In genomic region chr14:67031920-67032774, GRCh38 we compare ENCODE assay signal across 24 cellular contexts.
"Had no signal": no experiment of that assay in that cellular context is flagged by ENCODE, and none has a peak within 500 bp of the region (broad histone marks: within the 10 kb centered on the region; RNA-seq: fewer than 3 reads in every experiment).

No MANE protein-coding gene starts in this region.

- H3K27me3 ChIP-seq: Peyer's patch had no signal

- H3K4me2 ChIP-seq: KMS-11 had no signal

- H3K27me3 Mint-ChIP-seq: activated naive CD8-positive, alpha-beta T cell treated with anti-CD3 and anti-CD28 coated beads, Interleukin-2, amount 50 U/mL, for 24 hours; brain; central memory CD8-positive, alpha-beta T cell had no signal

- H3K4me1 Mint-ChIP-seq: activated naive CD8-positive, alpha-beta T cell treated with anti-CD3 and anti-CD28 coated beads, Interleukin-2, amount 50 U/mL, for 24 hours; brain; central memory CD8-positive, alpha-beta T cell had no signal

- FAIRE-seq: astrocyte had no signal

- H3K9me3 ChIP-seq: Peyer's patch had no signal

- DNase-seq: activated CD4-positive, alpha-beta T cell treated with anti-CD3 and anti-CD28 coated beads for 48 hours; activated CD4-positive, alpha-beta T cell treated with anti-CD3 and anti-CD28 coated beads, Interleukin-2, amount 50 U/mL, for 4 hours; activated CD4-positive, CD25-positive, alpha-beta regulatory T cell treated with anti-CD3 and anti-CD28 coated beads, Interleukin-2, amount 50 U/mL, for 72 hours; activated CD8-positive, alpha-beta memory T cell treated with anti-CD3 and anti-CD28 coated beads, Interleukin-2, amount 50 U/mL, for 48 hours; activated CD8-positive, alpha-beta T cell treated with anti-CD3 and anti-CD28 coated beads, Interleukin-2, amount 10 ng/mL, durations not matched to agents 7 days and 5 days; activated effector memory CD4-positive, alpha-beta T cell treated with anti-CD3 and anti-CD28 coated beads, Interleukin-2, amount 50 U/mL, for 16 hours; activated naive CD4-positive, alpha-beta T cell treated with Interleukin-2 at 50 U/mL for 16 hours; activated naive CD8-positive, alpha-beta T cell treated with anti-CD3 and anti-CD28 coated beads, Interleukin-2, amount 50 U/mL, for 24 hours; activated T-cell treated with anti-CD3 and anti-CD28 coated beads, Interleukin-2, amount 50 U/mL, for 1 hour; amniotic stem cell; NCI-H1092; NCI-H1417; NCI-H1930; NCI-H526; NCI-H774; NK-92 treated with Interleukin-12 subunit alpha and Interleukin-12 subunit beta, amount 100 ng/mL, for 24 hours; Peyer's patch; SHP77 treated with DMSO at 0.1 percent for 48 hours had no signal

- H3K4me3 Mint-ChIP-seq: activated CD8-positive, alpha-beta T cell treated with anti-CD3 and anti-CD28 coated beads, Interleukin-2, amount 10 ng/mL, durations not matched to agents 7 days and 5 days; activated naive CD8-positive, alpha-beta T cell treated with anti-CD3 and anti-CD28 coated beads, Interleukin-2, amount 50 U/mL, for 24 hours; brain; central memory CD8-positive, alpha-beta T cell; T-helper 1 cell treated with Interleukin-12 subunit alpha and Interleukin-12 subunit beta and Interleukin-4 antibody, amounts not matched to agents 30 μg/mL and 1 μg/mL, for 36 hours had no signal

- H3K27ac Mint-ChIP-seq: activated CD8-positive, alpha-beta T cell treated with anti-CD3 and anti-CD28 coated beads, Interleukin-2, amount 10 ng/mL, durations not matched to agents 7 days and 5 days; activated naive CD4-positive, alpha-beta T cell treated with anti-CD3 and anti-CD28 coated beads, Interleukin-2, amount 50 U/mL, for 72 hours; activated naive CD8-positive, alpha-beta T cell treated with anti-CD3 and anti-CD28 coated beads, Interleukin-2, amount 50 U/mL, for 24 hours; brain; T-helper 1 cell treated with Interleukin-12 subunit alpha and Interleukin-12 subunit beta and Interleukin-4 antibody, amounts not matched to agents 30 μg/mL and 1 μg/mL, for 36 hours had no signal

- H3K9ac ChIP-seq: KMS-11 had no signal

- H3K4me3 ChIP-seq: Peyer's patch had no signal

- H3K4me1 ChIP-seq: Peyer's patch had no signal

- H3K27ac ChIP-seq: KMS-11, Peyer's patch had no signal

- H3K36me3 ChIP-seq: Peyer's patch had no signal
